ENCODE assay signal across 6 cellular contexts in genomic region chr19:10289167-10289835, GRCh38. TPM values are rescaled to one million over a fixed set of nuclear protein-coding genes. Genes with fewer than 3 reads are reported as not detected.
DNase-seq lines count a peak whose midpoint lies in the region; ATAC-seq and TF ChIP-seq lines count a peak whose summit lies in the region.

No MANE protein-coding gene starts in this region.

- DNase-seq in SIG-M5 treated with dmso at 0.1 percent for 504 hours (lab: John Stamatoyannopoulos, UW; ENCODE audit: unreplicated experiment) (peak; percentile 37), SIG-M5 (lab: John Stamatoyannopoulos, UW) (no peak), T-cell (peak in 33 of 34 experiments; percentile 24 to 76 (median 62)), psoas muscle (peak; percentile 40 to 60)

- CTCF ChIA-PET in T-cell (lab: Charles Lee), result interaction anchor here in 1 of 2 donors (0.5 to 2.9 kb wide), 5 partner anchors 18 to 139 kb away, joined by 3 to 22 read pairs (median 4); partner anchors contain the start of genes ICAM1 and TYK2

- H3K9me3 ChIP-seq in psoas muscle, result no peaks in the 10 kb centered on the region

- no peak overlapping the region for H3K27ac ChIP-seq in psoas muscle

- ATAC-seq in T-cell (replicated peaks in 1 of 4) (peak; percentile 49 to 61 (median 52)), psoas muscle (peak in 3 of 4 donors; percentile 13 to 21 (median 16)), HG03196 (IDR thresholded peaks at IDR 0.05; ENCODE audit: unreplicated experiment) (no peak)

- intact Hi-C loops in dendritic cell treated with granulocyte-macrophage colony-stimulating factor and Interleukin-4, amounts not matched to agents 40 ng/mL and 50 ng/mL, for 4 days (cut with micrococcal nuclease), result no loop called here
- intact Hi-C loops in psoas muscle (cut with DNase I), result no loop called here

- peaks cover 0 to 9% of the 10 kb centered on the region in 2 donors for H3K36me3 ChIP-seq in psoas muscle (ENCODE audit: insufficient read depth in 1 of 2, low read depth in 1 of 2)

- POLR2A ChIA-PET in T-cell (lab: Charles Lee), result interaction anchor here in 1 of 2 donors (0.5 to 0.7 kb wide), 4 partner anchors 83 to 289 kb away, joined by 3 to 5 read pairs (median 4); partner anchors contain the start of gene TYK2

- H3K4me1 Mint-ChIP-seq in T-cell, result peaks cover 62 to 72% (median 68%) of the 10 kb centered on the region in 3 donors
- H3K4me1 Mint-ChIP-seq in dendritic cell treated with granulocyte-macrophage colony-stimulating factor and Interleukin-4, amounts not matched to agents 40 ng/mL and 50 ng/mL, for 4 days (ENCODE audit: low read depth), result peaks cover 97% of the 10 kb centered on the region

- peaks cover 18% of the 10 kb centered on the region for H3K36me3 Mint-ChIP-seq in T-cell
- H3K36me3 Mint-ChIP-seq in dendritic cell treated with granulocyte-macrophage colony-stimulating factor and Interleukin-4, amounts not matched to agents 40 ng/mL and 50 ng/mL, for 4 days (ENCODE audit: low read depth), result peaks cover 38% of the 10 kb centered on the region

- H3K4me3 Mint-ChIP-seq in T-cell, result peak overlapping the region; percentile 70 to 88 (median 70)
- H3K4me3 Mint-ChIP-seq in dendritic cell treated with granulocyte-macrophage colony-stimulating factor and Interleukin-4, amounts not matched to agents 40 ng/mL and 50 ng/mL, for 4 days, result peak overlapping the region; percentile 73

- peaks cover 43% of the 10 kb centered on the region for H3K4me1 ChIP-seq in psoas muscle

- no peak for TF ChIP-seq CTCF in psoas muscle (IDR thresholded peaks at IDR 0.05)

- H3K27me3 Mint-ChIP-seq in T-cell, result peaks cover 24 to 63% of the 10 kb centered on the region in 2 donors
- peaks cover 48% of the 10 kb centered on the region for H3K27me3 Mint-ChIP-seq in dendritic cell treated with granulocyte-macrophage colony-stimulating factor and Interleukin-4, amounts not matched to agents 40 ng/mL and 50 ng/mL, for 4 days

- H3K27me3 ChIP-seq in psoas muscle (ENCODE audit: insufficient read depth in 3 of 3, low read length in 2 of 3), result peaks cover 0 to 81% (median 49%) of the 10 kb centered on the region in 3 donors

- H3K27ac Mint-ChIP-seq in T-cell, result no peak overlapping the region
- peak overlapping the region; percentile 67 for H3K27ac Mint-ChIP-seq in dendritic cell treated with granulocyte-macrophage colony-stimulating factor and Interleukin-4, amounts not matched to agents 40 ng/mL and 50 ng/mL, for 4 days

- WGBS in psoas muscle, 3 donors, result 0 to 2% (median 1%) methylated on average over 42 to 50 of the region's 50 CpGs

- no peaks in the 10 kb centered on the region for H3K9me3 Mint-ChIP-seq in T-cell
- H3K9me3 Mint-ChIP-seq in dendritic cell treated with granulocyte-macrophage colony-stimulating factor and Interleukin-4, amounts not matched to agents 40 ng/mL and 50 ng/mL, for 4 days, result no peaks in the 10 kb centered on the region

- peak overlapping the region; percentile 59 for H3K4me3 ChIP-seq in psoas muscle

RNA-seq across cellular contexts. Expression of gene ICAM5, which starts 0.5 kb away (rescaled TPM):
- total RNA-seq in T-cell (1 to 10 TPM in 1 of 5 donors, under 1 TPM in 4; 0.20 to 1.1 (median 0.59) TPM), psoas muscle (under 1 TPM in 2 of 4 donors, not detected in 2; 0.13 to 0.22 TPM)
- polyA plus RNA-seq in psoas muscle, result under 1 TPM in 2 of 3 donors, not detected in 1; 0.04 TPM

RNA-seq across cellular contexts. Expression of gene ICAM4, which starts 2.5 kb away (rescaled TPM):
- total RNA-seq in T-cell, result under 1 TPM; 0.47 to 0.79 (median 0.53) TPM
- under 1 TPM in 1 of 4 donors, not detected in 3; 0.47 TPM for total RNA-seq in psoas muscle
- under 1 TPM in 2 of 3 donors, not detected in 1; 0.04 to 0.18 TPM for polyA plus RNA-seq in psoas muscle

RNA-seq across cellular contexts. Expression of gene ICAM1, which starts 18.4 kb away (rescaled TPM):
- total RNA-seq in T-cell, result 10 to 100 TPM in 1 of 5 donors, 1 to 10 TPM in 4; 4.2 to 11.0 (median 5.9) TPM
- 1 to 10 TPM; 3.7 to 8.0 (median 6.9) TPM for total RNA-seq in psoas muscle
- 1 to 10 TPM; 2.7 to 7.5 (median 3.3) TPM for polyA plus RNA-seq in psoas muscle

RNA-seq across cellular contexts. Expression of gene ZGLP1, which starts 20.3 kb away (rescaled TPM):
- total RNA-seq in T-cell, result 10 to 100 TPM in 2 of 5 donors, 1 to 10 TPM in 3; 3.9 to 11.8 (median 8.1) TPM
- 1 to 10 TPM in 1 of 4 donors, under 1 TPM in 2, not detected in 1; 0.59 to 2.9 (median 0.69) TPM for total RNA-seq in psoas muscle
- polyA plus RNA-seq in psoas muscle, result 1 to 10 TPM in 1 of 3 donors, under 1 TPM in 2; 0.69 to 1.6 (median 1.00) TPM

RNA-seq across cellular contexts. Expression of gene FDX2, which starts 26.5 kb away (rescaled TPM):
- total RNA-seq in T-cell, result 10 to 100 TPM in 3 of 5 donors, 1 to 10 TPM in 2; 5.7 to 16.8 (median 11.4) TPM
- total RNA-seq in psoas muscle, result 10 to 100 TPM; 16.0 to 21.8 (median 18.3) TPM
- 10 to 100 TPM; 30.7 to 52.5 (median 39.6) TPM for polyA plus RNA-seq in psoas muscle
